ENCODE assay signal across 13 cellular contexts in genomic region chr16:73051216-73051615, GRCh38. TPM values are rescaled to one million over a fixed set of nuclear protein-coding genes. Genes with fewer than 3 reads are reported as not detected.
DNase-seq lines count a peak whose midpoint lies in the region; ATAC-seq and TF ChIP-seq lines count a peak whose summit lies in the region.
"Had no signal": no experiment of that assay in that cellular context is flagged by ENCODE, and none has a peak within 500 bp of the region (broad histone marks: within the 10 kb centered on the region; RNA-seq: fewer than 3 reads in every experiment).

No MANE protein-coding gene starts in this region.

- H3K79me2 ChIP-seq in DOHH2 (ENCODE audit: control insufficient read depth, low read length) (peaks cover 87% of the 10 kb centered on the region), smooth muscle cell (ENCODE audit: low read depth) (peaks cover 60% of the 10 kb centered on the region)

- H3K4me1 ChIP-seq in DOHH2 (ENCODE audit: control insufficient read depth, low read length) = peaks cover 64% of the 10 kb centered on the region
- H3K4me1 ChIP-seq in ascending aorta = peaks cover 15 to 61% of the 10 kb centered on the region in 2 donors
- peaks cover 0 to 35% (median 11%) of the 10 kb centered on the region in 4 donors for H3K4me1 ChIP-seq in right lobe of liver
- H3K4me1 ChIP-seq in smooth muscle cell (ENCODE audit: low read depth) = peaks cover 58% of the 10 kb centered on the region

- WGBS in right lobe of liver (ENCODE audit: insufficient coverage, low coverage, low lambda C conversion rate, missing lambda C conversion rate) = 33% methylated on average over 5 of the region's 5 CpGs
- 76% methylated on average over 5 of the region's 5 CpGs for WGBS in smooth muscle cell (ENCODE audit: low lambda C conversion rate)

- H3K9me2 ChIP-seq in DOHH2 (replicated peaks; ENCODE audit: control insufficient read depth, low read length) = no peaks in the 10 kb centered on the region

- intact Hi-C loops in ascending aorta (cut with DNase I) = loop anchor here (2.0 to 10.0 kb wide), 3 partner anchors 200 to 386 kb away; no protein-coding TSS in a partner anchor
- intact Hi-C loops in right lobe of liver (cut with DNase I) = no loop called here

- TF ChIP-seq POLR2A in right lobe of liver (IDR thresholded peaks at IDR 0.05) = no peak

- H3F3A ChIP-seq in DOHH2 (ENCODE audit: control insufficient read depth, insufficient read depth) (peaks cover 9% of the 10 kb centered on the region), smooth muscle cell (ENCODE audit: low read depth) (peaks cover 14% of the 10 kb centered on the region)

- H4K20me1 ChIP-seq in DOHH2 (ENCODE audit: control insufficient read depth, insufficient read depth, low read depth, low read length) (peaks cover 25% of the 10 kb centered on the region), smooth muscle cell (ENCODE audit: low read depth) (no peaks in the 10 kb centered on the region)

- ATAC-seq in right lobe of liver = no peak
- ATAC-seq in GM18520 (IDR thresholded peaks at IDR 0.05; ENCODE audit: unreplicated experiment) = no peak
- no peak for ATAC-seq in HG03135 (IDR thresholded peaks at IDR 0.05; ENCODE audit: unreplicated experiment)
- no peak for ATAC-seq in HG03039 (IDR thresholded peaks at IDR 0.05; ENCODE audit: unreplicated experiment)

- H3K4me3 ChIP-seq in DOHH2 (ENCODE audit: low read length) = no peak overlapping the region
- peak overlapping the region; percentile 4 to 88 for H3K4me3 ChIP-seq in ascending aorta
- no peak overlapping the region for H3K4me3 ChIP-seq in right lobe of liver
- H3K4me3 ChIP-seq in smooth muscle cell = no peak overlapping the region

- H3K9me3 ChIP-seq in DOHH2 (ENCODE audit: control insufficient read depth, insufficient read depth, low read length) (no peaks in the 10 kb centered on the region), ascending aorta (no peaks in the 10 kb centered on the region), right lobe of liver (no peaks in the 10 kb centered on the region), smooth muscle cell (replicated peaks; ENCODE audit: low read depth) (no peaks in the 10 kb centered on the region)

- H3K36me3 ChIP-seq in DOHH2 (ENCODE audit: control insufficient read depth, low read length) = no peaks in the 10 kb centered on the region
- H3K36me3 ChIP-seq in ascending aorta = no peaks in the 10 kb centered on the region
- H3K36me3 ChIP-seq in right lobe of liver = no peaks in the 10 kb centered on the region
- H3K36me3 ChIP-seq in smooth muscle cell (ENCODE audit: low read depth) = no peaks in the 10 kb centered on the region

- H3K27ac ChIP-seq in DOHH2 (ENCODE audit: low read depth, low read length) (no peak overlapping the region), ascending aorta (peak overlapping the region; percentile 98 to 99), right lobe of liver (peak overlapping the region; percentile 6 to 41 (median 22)), smooth muscle cell (ENCODE audit: low read depth) (peak overlapping the region; percentile 36)

- DNase-seq in ascending aorta (ENCODE audit: low spot score in 2 of 2) (no peak), right lobe of liver (no peak), smooth muscle cell (lab: John Stamatoyannopoulos, UW; ENCODE audit: unreplicated experiment) (no peak), NCI-H446 (lab: John Stamatoyannopoulos, UW) (no peak)
- DNase-seq: activated CD8-positive, alpha-beta memory T cell treated with anti-CD3 and anti-CD28 coated beads for 24 hours; activated effector memory CD4-positive, alpha-beta T cell treated with anti-CD3 and anti-CD28 coated beads, Interleukin-2, amount 50 U/mL, for 16 hours; kidney; stimulated activated CD4-positive, alpha-beta T cell treated with anti-CD3 and anti-CD28 coated beads, Interleukin-2, amount 100 ng/mL, for 48 hours; SW 1271 had no signal

- H2AFZ ChIP-seq in smooth muscle cell (ENCODE audit: low read depth) = no peak overlapping the region

- no peak overlapping the region for H3K9ac ChIP-seq in smooth muscle cell (ENCODE audit: low read depth)

- H3K27me3 ChIP-seq in DOHH2 (ENCODE audit: control insufficient read depth, low read length) = peaks cover 19% of the 10 kb centered on the region
- no peaks in the 10 kb centered on the region for H3K27me3 ChIP-seq in ascending aorta
- H3K27me3 ChIP-seq in right lobe of liver = no peaks in the 10 kb centered on the region
- H3K27me3 ChIP-seq in smooth muscle cell (ENCODE audit: low read depth) = no peaks in the 10 kb centered on the region

- H3K4me2 ChIP-seq in DOHH2 (ENCODE audit: low read length) (0 out of 2 replicates have a peak overlapping the region, but pooled peaks have one; percentile 12), smooth muscle cell (no peak overlapping the region)

- no peak for TF ChIP-seq CTCF in DOHH2 (IDR thresholded peaks at IDR 0.05; ENCODE audit: low read depth, low read length, poor library complexity, severe bottlenecking)
- TF ChIP-seq CTCF in ascending aorta (IDR thresholded peaks at IDR 0.05) = no peak
- no peak for TF ChIP-seq CTCF in right lobe of liver (IDR thresholded peaks at IDR 0.05)
- no peak for TF ChIP-seq CTCF in smooth muscle cell (IDR thresholded peaks at IDR 0.05; ENCODE audit: borderline replicate concordance, insufficient read depth, poor library complexity, severe bottlenecking)

RNA-seq across cellular contexts. Expression of gene ZFHX3, which starts 3.3 kb away (rescaled TPM):
- total RNA-seq in ascending aorta (34.8 TPM), right lobe of liver (1 to 10 TPM; 7.1 to 9.4 (median 7.7) TPM), smooth muscle cell (6.5 and 9.8 TPM in 2 replicates)
- polyA plus RNA-seq in smooth muscle cell = 3.1 and 5.0 TPM in 2 replicates

Comparison
In these comparisons a context has a peak if more than half of its experiments do, and no peak if none do; other contexts are left out.
1. H3K4me3 ChIP-seq: peak in ascending aorta (2 of 2); none in DOHH2 (single experiment), right lobe of liver (0 of 3) and smooth muscle cell (single experiment).